8 cellular contexts compared by ENCODE assay signal in the genomic region with DNA sequence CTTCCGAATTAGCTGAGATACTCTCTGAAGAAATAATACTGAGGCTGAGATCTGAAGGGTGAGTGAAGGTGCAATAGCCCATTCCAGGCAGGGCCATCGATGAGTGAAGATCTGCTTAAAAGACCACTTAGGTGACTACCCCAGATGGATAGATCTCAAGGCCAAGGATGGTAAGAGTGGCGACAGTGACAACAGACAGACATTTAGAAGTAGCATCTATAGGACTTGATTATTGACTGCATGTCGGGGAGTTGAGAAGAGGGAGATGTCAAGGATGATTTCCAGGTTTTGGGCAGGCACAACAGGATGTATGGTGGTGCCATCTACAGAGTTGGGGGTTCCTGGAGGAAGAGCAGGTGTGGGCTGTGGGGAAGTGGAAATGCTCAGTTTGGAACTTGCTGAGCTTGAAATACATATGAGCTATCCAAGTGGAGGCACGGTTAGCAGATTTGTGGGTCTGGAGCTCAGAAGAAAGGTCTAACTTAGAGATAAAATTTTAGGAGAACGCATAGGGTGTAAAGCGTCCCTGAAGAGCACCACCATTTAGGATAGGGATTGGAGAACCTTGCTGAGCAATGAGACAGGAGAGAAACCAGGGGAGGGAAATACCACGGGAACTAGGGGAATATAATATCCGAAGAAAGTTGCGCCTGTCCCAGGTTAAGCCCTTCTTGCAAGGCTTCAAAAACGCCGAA. TPM values are rescaled to one million over a fixed set of nuclear protein-coding genes. Genes with fewer than 3 reads are reported as not detected.
DNase-seq lines count a peak whose midpoint lies in the region; ATAC-seq and TF ChIP-seq lines count a peak whose summit lies in the region.

No MANE protein-coding gene starts in this region.

- TF ChIP-seq CTCF in astrocyte of the cerebellum (IDR thresholded peaks at IDR 0.05; ENCODE audit: low read depth, low read length, missing control alignments) (no peak), smooth muscle cell (IDR thresholded peaks at IDR 0.05; ENCODE audit: borderline replicate concordance, insufficient read depth, poor library complexity, severe bottlenecking) (no peak)

- peak overlapping the region; percentile 91 for H3K4me2 ChIP-seq in smooth muscle cell

- H3K9me3 ChIP-seq in MG63 (no peaks in the 10 kb centered on the region), iPS-18a (ENCODE audit: control insufficient read depth, low read depth, low read length) (no peaks in the 10 kb centered on the region), smooth muscle cell (replicated peaks; ENCODE audit: low read depth) (no peaks in the 10 kb centered on the region)

- peaks cover 38% of the 10 kb centered on the region for H3K79me2 ChIP-seq in smooth muscle cell (ENCODE audit: low read depth)

- ATAC-seq in GM19023 (IDR thresholded peaks at IDR 0.05; ENCODE audit: unreplicated experiment): peak; percentile 1

- H4K20me1 ChIP-seq in smooth muscle cell (ENCODE audit: low read depth): peaks cover 14% of the 10 kb centered on the region

- H2AFZ ChIP-seq in smooth muscle cell (ENCODE audit: low read depth): peak overlapping the region; percentile 60

- 28% methylated on average over 12 of the region's 12 CpGs for WGBS in smooth muscle cell (ENCODE audit: low lambda C conversion rate)

- in situ Hi-C loops in astrocyte of the cerebellum (cut with HindIII; ENCODE audit: low sequenced_read_pairs): no loop called here

- H3K36me3 ChIP-seq in MG63: no peaks in the 10 kb centered on the region
- peaks cover 2% of the 10 kb centered on the region for H3K36me3 ChIP-seq in iPS-18a (ENCODE audit: control insufficient read depth, low read depth, low read length)
- no peaks in the 10 kb centered on the region for H3K36me3 ChIP-seq in smooth muscle cell (ENCODE audit: low read depth)

- H3K9ac ChIP-seq in iPS-18a (ENCODE audit: low read length) (peak overlapping the region; percentile 99), smooth muscle cell (ENCODE audit: low read depth) (peak overlapping the region; percentile 96)

- H3K27ac ChIP-seq in iPS-18a (ENCODE audit: low read length) (peak overlapping the region; percentile 99), smooth muscle cell (ENCODE audit: low read depth) (peak overlapping the region; percentile 91)

- peak; percentile 49 to 56 for DNase-seq in AML-193 (lab: John Stamatoyannopoulos, UW)
- no peak for DNase-seq in MG63
- no peak for DNase-seq in astrocyte of the cerebellum (ENCODE audit: low read depth)
- DNase-seq in smooth muscle cell (lab: John Stamatoyannopoulos, UW; ENCODE audit: unreplicated experiment): no peak
- no peak for DNase-seq in NCI-H748 treated with DMSO at 0.1 percent for 48 hours (lab: John Stamatoyannopoulos, UW)
- no peak for DNase-seq in cerebellum (ENCODE audit: low spot score)

- H3K27me3 ChIP-seq in MG63 (no peaks in the 10 kb centered on the region), iPS-18a (ENCODE audit: control insufficient read depth, insufficient read depth, low read length) (no peaks in the 10 kb centered on the region), smooth muscle cell (ENCODE audit: low read depth) (no peaks in the 10 kb centered on the region)

- no peaks in the 10 kb centered on the region for H3F3A ChIP-seq in smooth muscle cell (ENCODE audit: low read depth)

- H3K4me3 ChIP-seq in MG63 (peak overlapping the region; percentile 69), astrocyte of the cerebellum (ENCODE audit: low read depth, low read length) (peak overlapping the region; percentile 89), iPS-18a (ENCODE audit: low read length) (peak overlapping the region; percentile 84), smooth muscle cell (peak overlapping the region; percentile 72)

- H3K4me1 ChIP-seq in iPS-18a (ENCODE audit: control insufficient read depth, low read depth, low read length): peaks cover 4% of the 10 kb centered on the region
- peaks cover 20% of the 10 kb centered on the region for H3K4me1 ChIP-seq in smooth muscle cell (ENCODE audit: low read depth)

RNA-seq across cellular contexts. Expression of gene UFSP2, which starts 0.7 kb away (rescaled TPM):
- 12.2 and 19.9 TPM in 2 replicates for total RNA-seq in MG63 (2014; rRNA removed; shearing (Covaris generic); ENCODE audit: low replicate concordance)
- total RNA-seq in smooth muscle cell (36.6 and 45.8 TPM in 2 replicates), cerebellum (36.9 TPM)
- polyA plus RNA-seq in smooth muscle cell: 49.7 and 65.0 TPM in 2 replicates

RNA-seq across cellular contexts. Expression of gene ANKRD37, which starts 28.4 kb away (rescaled TPM):
- total RNA-seq in MG63 (2014; rRNA removed; shearing (Covaris generic); ENCODE audit: low replicate concordance): 1.2 and 1.7 TPM in 2 replicates
- total RNA-seq in smooth muscle cell (10.4 and 17.9 TPM in 2 replicates), cerebellum (14.2 TPM)
- polyA plus RNA-seq in smooth muscle cell: 15.5 and 19.8 TPM in 2 replicates

RNA-seq across cellular contexts. Expression of gene LRP2BP, which starts 29.3 kb away (rescaled TPM):
- total RNA-seq in MG63 (2014; rRNA removed; shearing (Covaris generic); ENCODE audit: low replicate concordance): 0.43 TPM in 1 of 2 replicates, not detected in the other
- 1.4 and 2.4 TPM in 2 replicates for total RNA-seq in smooth muscle cell
- polyA plus RNA-seq in smooth muscle cell: 0.48 and 1.3 TPM in 2 replicates
- total RNA-seq in cerebellum: 13.4 TPM

RNA-seq across cellular contexts. Expression of gene CCDC110, which starts 46.5 kb away (rescaled TPM):
- not detected in 2 replicates for total RNA-seq in MG63 (2014; rRNA removed; shearing (Covaris generic); ENCODE audit: low replicate concordance)
- 2.5 and 9.9 TPM in 2 replicates for total RNA-seq in smooth muscle cell
- polyA plus RNA-seq in smooth muscle cell: 0.92 and 2.3 TPM in 2 replicates
- 5.1 TPM for total RNA-seq in cerebellum

Comparison
In these comparisons a context has a peak if more than half of its experiments do, and no peak if none do; other contexts are left out.
1. DNase-seq: peak in AML-193 (2 of 2); none in MG63 (single experiment), astrocyte of the cerebellum (single experiment), smooth muscle cell (single experiment), NCI-H748 treated with DMSO at 0.1 percent for 48 hours (single experiment) and cerebellum (single experiment).
2. Peak in every context shown above with its lines, with median percentiles within 50 percentile points of each other: H3K4me3 ChIP-seq.